Comparison of ENCODE assay signal across 31 cellular contexts in genomic region chr12:62779488-62779887, GRCh38.
"Had no signal": no experiment of that assay in that cellular context is flagged by ENCODE, and none has a peak within 500 bp of the region (broad histone marks: within the 10 kb centered on the region; RNA-seq: fewer than 3 reads in every experiment).

No MANE protein-coding gene starts in this region.

- H3K9me3 ChIP-seq: ascending aorta, breast epithelium, colonic mucosa, esophagus muscularis mucosa, gastrocnemius medialis, heart left ventricle had no signal

- FAIRE-seq: TTC549 had no signal

- H3K4me3 ChIP-seq: ascending aorta, breast epithelium, cardiac muscle cell, colonic mucosa, esophagus muscularis mucosa, gastrocnemius medialis, heart left ventricle had no signal

- H3K27ac ChIP-seq: ascending aorta, breast epithelium, cardiac muscle cell, colonic mucosa, esophagus muscularis mucosa, foreskin keratinocyte, gastrocnemius medialis, heart left ventricle, VCaP had no signal

- H3K27me3 ChIP-seq: ascending aorta, breast epithelium, cardiac muscle cell, colonic mucosa, esophagus muscularis mucosa, foreskin keratinocyte, gastrocnemius medialis, heart left ventricle had no signal

- H3K36me3 ChIP-seq: ascending aorta, breast epithelium, cardiac muscle cell, colonic mucosa, esophagus muscularis mucosa, gastrocnemius medialis, heart left ventricle had no signal

- ATAC-seq: activated naive CD4-positive, alpha-beta T cell treated with anti-CD3 and anti-CD28 coated beads, Interleukin-2, amount 50 U/mL, for 72 hours; activated T-cell treated with anti-CD3 and anti-CD28 coated beads, Interleukin-2, amount 50 U/mL, for 72 hours; foreskin keratinocyte; gastrocnemius medialis; heart left ventricle; WTC11 had no signal

- H3K4me1 ChIP-seq: ascending aorta, breast epithelium, esophagus muscularis mucosa had no signal

- DNase-seq: activated CD4-positive, alpha-beta memory T cell treated with anti-CD3 and anti-CD28 coated beads, Interleukin-2, amount 10 ng/mL, durations not matched to agents 7 days and 5 days; activated CD4-positive, alpha-beta T cell treated with anti-CD3 and anti-CD28 coated beads for 1 hour; activated CD4-positive, alpha-beta T cell treated with anti-CD3 and anti-CD28 coated beads for 4 hours; activated CD4-positive, alpha-beta T cell treated with anti-CD3 and anti-CD28 coated beads, Interleukin-2, amount 10 ng/mL, durations not matched to agents 7 days and 5 days; activated CD4-positive, alpha-beta T cell treated with anti-CD3 and anti-CD28 coated beads, Interleukin-2, amount 50 U/mL, for 4 hours; activated CD8-positive, alpha-beta memory T cell treated with anti-CD3 and anti-CD28 coated beads, Interleukin-2, amount 50 U/mL, for 48 hours; activated gamma-delta T cell; activated naive CD4-positive, alpha-beta T cell; activated naive CD4-positive, alpha-beta T cell treated with anti-CD3 and anti-CD28 coated beads, Interleukin-2, amount 10 ng/mL, durations not matched to agents 7 days and 5 days; activated naive CD8-positive, alpha-beta T cell treated with anti-CD3 and anti-CD28 coated beads, Interleukin-2, amount 10 ng/mL, durations not matched to agents 7 days and 5 days; activated T-cell treated with anti-CD3 and anti-CD28 coated beads for 4 hours; activated T-cell treated with anti-CD3 and anti-CD28 coated beads, Interleukin-2, amount 50 U/mL, for 24 hours; activated T-cell treated with anti-CD3 and anti-CD28 coated beads, Interleukin-2, amount 50 U/mL, for 72 hours; central memory CD4-positive, alpha-beta T cell; cerebellar nuclear complex; colonic mucosa; effector memory CD4-positive, alpha-beta T cell; erythroblast; foreskin keratinocyte; gastrocnemius medialis; glutamatergic neuron; heart left ventricle; T-helper 2 cell had no signal
